ENCODE assay signal across 33 cellular contexts in genomic region chr4:1562771-1563170, GRCh38.
"Had no signal": no experiment of that assay in that cellular context is flagged by ENCODE, and none has a peak within 500 bp of the region (broad histone marks: within the 10 kb centered on the region; RNA-seq: fewer than 3 reads in every experiment).

No MANE protein-coding gene starts in this region.

- H3K9me3 ChIP-seq: MG63 had no signal

- H3K27me3 ChIP-seq: MG63 had no signal

- H3K36me3 ChIP-seq: MG63 had no signal

- H3K9ac ChIP-seq: KMS-11 had no signal

- H3K4me2 ChIP-seq: KMS-11 had no signal

- DNase-seq: Karpas-422, Kasumi-1, MG63, MM.1S, MV-4-11, NCI-H1048, NCI-H1092, NCI-H1092 treated with DMSO at 0.1 percent for 48 hours, NCI-H1105, NCI-H1105 treated with DMSO at 0.1 percent for 48 hours, NCI-H1417 treated with DMSO at 0.1 percent for 48 hours, NCI-H1436, NCI-H1436 treated with DMSO at 0.1 percent for 48 hours, NCI-H146, NCI-H1694, NCI-H1694 treated with DMSO at 0.1 percent for 48 hours, NCI-H187, NCI-H187 treated with DMSO at 0.1 percent for 48 hours, NCI-H1930, NCI-H2029, NCI-H2029 treated with DMSO at 0.1 percent for 48 hours, NCI-H2081, NCI-H2081 treated with DMSO at 0.1 percent for 48 hours, NCI-H2107, NCI-H2171, NCI-H2171 treated with DMSO at 0.1 percent for 48 hours, NCI-H2227 treated with DMSO at 0.1 percent for 48 hours, NCI-H226, NCI-H345, NCI-H446, NCI-H446 treated with DMSO at 0.1 percent for 48 hours, NCI-H510A had no signal

- H3K27ac ChIP-seq: KMS-11 had no signal

- H3K4me3 ChIP-seq: MG63 had no signal
